Comparison of ENCODE assay signal across 14 cellular contexts in genomic region chr22:29079218-29079901, GRCh38. TPM values are rescaled to one million over a fixed set of nuclear protein-coding genes. Genes with fewer than 3 reads are reported as not detected.
DNase-seq lines count a peak whose midpoint lies in the region; ATAC-seq and TF ChIP-seq lines count a peak whose summit lies in the region.
"Had no signal": no experiment of that assay in that cellular context is flagged by ENCODE, and none has a peak within 500 bp of the region (broad histone marks: within the 10 kb centered on the region; RNA-seq: fewer than 3 reads in every experiment).

No MANE protein-coding gene starts in this region.

- no peak overlapping the region for H3K27ac Mint-ChIP-seq in type B pancreatic cell
- H3K27ac Mint-ChIP-seq: endodermal cell had no signal

- no peaks in the 10 kb centered on the region for H3K9me3 Mint-ChIP-seq in type B pancreatic cell
- H3K9me3 Mint-ChIP-seq: endodermal cell had no signal

- H3K27me3 Mint-ChIP-seq in type B pancreatic cell: no peaks in the 10 kb centered on the region

- H2AFZ ChIP-seq in GM23248 (no peak overlapping the region), osteoblast (ENCODE audit: low read length) (no peak overlapping the region)

- H3K79me2 ChIP-seq in GM23248 (ENCODE audit: insufficient read depth) (no peaks in the 10 kb centered on the region), osteoblast (ENCODE audit: insufficient read depth, low read length) (no peaks in the 10 kb centered on the region)

- 46 to 53% methylated on average over 8 of the region's 8 CpGs for WGBS in GM23248 (ENCODE audit: low coverage in 1 of 2, low lambda C conversion rate in 2 of 2, missing lambda C conversion rate in 2 of 2), 2 experiments

- H3K4me3 Mint-ChIP-seq in type B pancreatic cell: no peak overlapping the region
- H3K4me3 Mint-ChIP-seq: endodermal cell had no signal

- no peak for ATAC-seq in activated CD4-positive, CD25-positive, alpha-beta regulatory T cell treated with anti-CD3 and anti-CD28 coated beads, Interleukin-2, amount 50 U/mL, for 24 hours
- ATAC-seq in GM19035 (IDR thresholded peaks at IDR 0.05; ENCODE audit: unreplicated experiment): no peak

- no peaks in the 10 kb centered on the region for H3K27me3 ChIP-seq in GM23248 (replicated peaks; ENCODE audit: insufficient read depth)
- no peaks in the 10 kb centered on the region for H3K27me3 ChIP-seq in WERI-Rb-1 (ENCODE audit: insufficient read depth, low read depth, severe bottlenecking)
- peaks cover 2% of the 10 kb centered on the region for H3K27me3 ChIP-seq in osteoblast (ENCODE audit: insufficient read depth, low read length)

- no peak overlapping the region for H3K9ac ChIP-seq in GM23248

- H3F3A ChIP-seq in GM23248 (ENCODE audit: insufficient read depth): no peaks in the 10 kb centered on the region; the same call in 1 of the 2 replicates

- in situ Hi-C loops in GM23248 (cut with MboI): no loop called here

- H3K36me3 ChIP-seq in GM23248 (ENCODE audit: low read depth): no peaks in the 10 kb centered on the region
- no peaks in the 10 kb centered on the region for H3K36me3 ChIP-seq in WERI-Rb-1
- H3K36me3 ChIP-seq in osteoblast (ENCODE audit: insufficient read depth, low read length): no peaks in the 10 kb centered on the region

- H3K9me3 ChIP-seq in GM23248 (ENCODE audit: low read depth): no peaks in the 10 kb centered on the region
- H3K9me3 ChIP-seq in WERI-Rb-1 (ENCODE audit: severe bottlenecking): no peaks in the 10 kb centered on the region
- no peaks in the 10 kb centered on the region for H3K9me3 ChIP-seq in osteoblast (ENCODE audit: low read depth, low read length)

- H3K4me3 ChIP-seq in GM23248 (no peak overlapping the region), WERI-Rb-1 (ENCODE audit: low read depth, low read length) (no peak overlapping the region), osteoblast (ENCODE audit: insufficient read depth, low read length) (no peak overlapping the region)

- H4K20me1 ChIP-seq in GM23248 (ENCODE audit: insufficient read depth) (no peaks in the 10 kb centered on the region), osteoblast (ENCODE audit: insufficient read depth, low read length) (no peaks in the 10 kb centered on the region)

- H3K36me3 Mint-ChIP-seq in type B pancreatic cell: no peaks in the 10 kb centered on the region

- H3K4me1 Mint-ChIP-seq in type B pancreatic cell (ENCODE audit: unreplicated experiment): peaks cover 35% of the 10 kb centered on the region

- no peaks in the 10 kb centered on the region for H3K9me2 ChIP-seq in GM23248 (ENCODE audit: insufficient read depth)

- H3K27ac ChIP-seq in GM23248: no peak overlapping the region
- peak overlapping the region; percentile 62 for H3K27ac ChIP-seq in WERI-Rb-1
- H3K27ac ChIP-seq in osteoblast (ENCODE audit: low read depth, low read length): no peak overlapping the region
- H3K27ac ChIP-seq: HL-60 had no signal

- DNase-seq in GM23248 (peak; percentile 27), NCI-H2029 (lab: John Stamatoyannopoulos, UW) (peak; percentile 68), WERI-Rb-1 (peak; percentile 38), osteoblast (ENCODE audit: insufficient read length, low spot score, missing footprints) (peak; percentile 2), type B pancreatic cell (ENCODE audit: extremely low spot score, unreplicated experiment) (no peak), NCI-H226 (no peak)
- DNase-seq: activated T-cell treated with anti-CD3 and anti-CD28 coated beads, Interleukin-2, amount 50 U/mL, for 1 hour; endodermal cell; GF-D8 had no signal

- no peak for TF ChIP-seq CTCF in WERI-Rb-1 (IDR thresholded peaks at IDR 0.05; ENCODE audit: low read depth, low read length)
- no peak for TF ChIP-seq CTCF in osteoblast (IDR thresholded peaks at IDR 0.05; ENCODE audit: extremely low read depth, low read depth, low read length)
- no peak for TF ChIP-seq CTCF in type B pancreatic cell (conservative IDR thresholded peaks at IDR 0.05)

- 0 out of 2 replicates have a peak, but pooled peaks cover 9% of the 10 kb centered on the region for H3K4me1 ChIP-seq in GM23248 (ENCODE audit: insufficient read depth)
- peaks cover 8% of the 10 kb centered on the region for H3K4me1 ChIP-seq in osteoblast (ENCODE audit: insufficient read depth, low read length)

- H3K4me2 ChIP-seq in GM23248 (ENCODE audit: unreplicated experiment): no peak overlapping the region
- no peak overlapping the region for H3K4me2 ChIP-seq in osteoblast (ENCODE audit: insufficient read depth, low read length)

RNA-seq across cellular contexts. Expression of gene KREMEN1, which starts 6.5 kb away (rescaled TPM):
- 2.7 and 4.4 TPM in 2 replicates for total RNA-seq in GM23248 (2014; rRNA removed; shearing (Covaris generic))
- polyA plus RNA-seq in GM23248 (2016; fragmentation: Nextera tagmentation; extraction: Ambion mirVana): 4.3 and 4.5 TPM in 2 replicates
- total RNA-seq in osteoblast: 6.5 and 7.7 TPM in 2 replicates
- 26.2 and 29.1 TPM in 2 replicates for total RNA-seq in type B pancreatic cell (ENCODE audit: low replicate concordance)

RNA-seq across cellular contexts. Expression of gene C22orf31, which starts 17.7 kb away (rescaled TPM):
- total RNA-seq in GM23248 (2014; rRNA removed; shearing (Covaris generic)): not detected in 2 replicates
- not detected in 2 replicates for polyA plus RNA-seq in GM23248 (2016; fragmentation: Nextera tagmentation; extraction: Ambion mirVana)
- total RNA-seq in osteoblast (not detected in 2 replicates), type B pancreatic cell (ENCODE audit: low replicate concordance) (0.63 TPM in 1 of 2 replicates, not detected in the other)
- total RNA-seq: endodermal cell, kidney epithelial cell, urinary bladder had no signal
- polyA plus RNA-seq: urinary bladder had no signal

Comparison
In these comparisons a context has a peak if more than half of its experiments do, and no peak if none do; other contexts are left out.
1. DNase-seq: peak in GM23248 (single experiment), NCI-H2029 (single experiment), WERI-Rb-1 (single experiment) and osteoblast (single experiment); none in type B pancreatic cell (single experiment) and NCI-H226 (single experiment).